In genomic region chr6:137283940-137284910, GRCh38 we compare ENCODE assay signal across 9 cellular contexts.
DNase-seq lines count a peak whose midpoint lies in the region; ATAC-seq and TF ChIP-seq lines count a peak whose summit lies in the region.
"Had no signal": no experiment of that assay in that cellular context is flagged by ENCODE, and none has a peak within 500 bp of the region (broad histone marks: within the 10 kb centered on the region; RNA-seq: fewer than 3 reads in every experiment).

No MANE protein-coding gene starts in this region.

- H3K4me3 ChIP-seq in testis (no peak overlapping the region), suprapubic skin (no peak overlapping the region)

- TF ChIP-seq CTCF in testis (IDR thresholded peaks at IDR 0.05) (no peak), suprapubic skin (IDR thresholded peaks at IDR 0.05) (no peak)

- TF ChIP-seq POLR2A in testis (IDR thresholded peaks at IDR 0.05) (no peak), suprapubic skin (IDR thresholded peaks at IDR 0.05) (no peak)

- 75 to 81% methylated on average over 9 of the region's 9 CpGs for WGBS in testis, 2 donors
- WGBS in suprapubic skin = 37% methylated on average over 9 of the region's 9 CpGs

- H3K36me3 ChIP-seq in testis (ENCODE audit: low read depth, missing control alignments) (no peaks in the 10 kb centered on the region), suprapubic skin (no peaks in the 10 kb centered on the region)

- DNase-seq in globus pallidus (ENCODE audit: low spot score) (peak; percentile 49), NCI-H1105 treated with DMSO at 0.1 percent for 48 hours (lab: John Stamatoyannopoulos, UW) (no peak), NCI-H526 (lab: John Stamatoyannopoulos, UW) (no peak), testis (no peak), suprapubic skin (ENCODE audit: low spot score in 2 of 2) (no peak)
- DNase-seq: islet precursor cell had no signal

- H3K27ac ChIP-seq in testis (no peak overlapping the region), suprapubic skin (no peak overlapping the region)

- ATAC-seq in GM18502 (IDR thresholded peaks at IDR 0.05; ENCODE audit: poor library complexity, unreplicated experiment) (peak; percentile 85), GM21390 (IDR thresholded peaks at IDR 0.05; ENCODE audit: unreplicated experiment) (peak; percentile 72), HG03432 (IDR thresholded peaks at IDR 0.05; ENCODE audit: unreplicated experiment) (peak; percentile 91)

- no peaks in the 10 kb centered on the region for H3K27me3 ChIP-seq in testis
- H3K27me3 ChIP-seq in suprapubic skin = no peaks in the 10 kb centered on the region

- H3K4me1 ChIP-seq in testis (no peaks in the 10 kb centered on the region), suprapubic skin (no peaks in the 10 kb centered on the region)

- TF ChIP-seq EP300 in suprapubic skin (IDR thresholded peaks at IDR 0.05) = no peak

- H3K9me3 ChIP-seq in testis (no peaks in the 10 kb centered on the region), suprapubic skin (no peaks in the 10 kb centered on the region)

- intact Hi-C loops in testis (cut with DNase I; ENCODE audit: low total_unique reads) = no loop called here
